ENCODE assay signal across 16 cellular contexts in the genomic region with DNA sequence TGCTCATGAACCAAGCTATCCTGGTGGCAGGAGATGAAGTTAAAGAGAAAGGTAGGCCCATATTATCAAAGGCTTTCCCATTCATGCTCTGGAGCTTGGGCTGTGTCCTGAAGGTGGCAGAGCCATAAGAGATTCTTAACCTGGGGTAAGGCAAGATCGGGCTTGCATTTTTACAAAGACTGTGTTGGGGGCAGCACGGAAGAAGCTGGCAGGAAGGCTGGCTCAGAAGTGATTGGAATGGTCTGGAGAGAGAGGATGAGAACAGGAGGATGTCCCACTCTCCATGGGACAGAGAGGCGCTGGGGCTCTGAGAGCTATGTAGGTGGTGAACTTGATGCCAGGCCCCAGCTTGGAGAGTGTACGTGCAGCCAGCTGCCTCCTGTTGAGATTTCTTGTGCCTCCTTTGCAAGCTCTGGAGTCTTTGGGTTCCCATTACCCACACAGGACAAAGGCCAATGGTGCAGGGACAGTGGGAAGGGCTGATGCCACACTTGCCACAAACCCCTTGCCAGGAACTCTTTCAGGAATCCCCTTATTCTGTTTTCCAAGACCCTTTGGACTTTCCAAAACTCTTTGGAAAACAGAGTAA. TPM values are rescaled to one million over a fixed set of nuclear protein-coding genes. Genes with fewer than 3 reads are reported as not detected.
DNase-seq lines count a peak whose midpoint lies in the region; ATAC-seq, FAIRE-seq and TF ChIP-seq lines count a peak whose summit lies in the region.
"Had no signal": no experiment of that assay in that cellular context is flagged by ENCODE, and none has a peak within 500 bp of the region (broad histone marks: within the 10 kb centered on the region; RNA-seq: fewer than 3 reads in every experiment).

No MANE protein-coding gene starts in this region.

- peak overlapping the region in 7 of 10 donors; percentile 50 to 81 (median 68) for H3K27ac ChIP-seq in heart right ventricle
- H3K27ac ChIP-seq in right atrium auricular region = no peak overlapping the region
- H3K27ac ChIP-seq in H1 (ENCODE audit: low read depth, low read length) = peak overlapping the region; percentile 48
- peak overlapping the region; percentile 65 for H3K27ac ChIP-seq in upper lobe of right lung

- H3K27me3 ChIP-seq in heart right ventricle (no peaks in the 10 kb centered on the region), right atrium auricular region (no peaks in the 10 kb centered on the region), H1 (replicated peaks in 1 of 4; ENCODE audit: control insufficient read depth in 3 of 4, extremely low read depth in 1 of 4, insufficient read depth in 3 of 4, low read length in 3 of 4) (no peaks in the 10 kb centered on the region), mucosa of stomach (ENCODE audit: control insufficient read depth, insufficient read depth, low read length) (no peaks in the 10 kb centered on the region), upper lobe of right lung (no peaks in the 10 kb centered on the region)

- intact Hi-C loops in heart right ventricle (cut with DNase I) (no loop called here), upper lobe of right lung (cut with DNase I) (no loop called here)

- H3K36me3 Mint-ChIP-seq in activated T-cell treated with anti-CD3 and anti-CD28 coated beads, Interleukin-2, amount 50 U/mL, for 4 hours (ENCODE audit: insufficient read depth) = no peaks in the 10 kb centered on the region
- H3K36me3 Mint-ChIP-seq: IgD-negative memory B cell had no signal

- DNase-seq in heart right ventricle (no peak), right atrium auricular region (ENCODE audit: low spot score) (no peak), H1 (ENCODE audit: low read depth in 1 of 2, low spot score in 2 of 2) (no peak), upper lobe of right lung (no peak), HTR-8/SVneo (ENCODE audit: insufficient read length, low spot score) (no peak), NCI-H1092 treated with DMSO at 0.1 percent for 48 hours (lab: John Stamatoyannopoulos, UW) (no peak)
- DNase-seq in activated T-cell treated with anti-CD3 and anti-CD28 coated beads, Interleukin-2, amount 50 U/mL, for 4 hours = no peak
- DNase-seq: activated effector memory CD4-positive, alpha-beta T cell treated with anti-CD3 and anti-CD28 coated beads, Interleukin-2, amount 50 U/mL, for 16 hours; H7; NCI-H1436 had no signal

- peak overlapping the region in 6 of 10 donors; percentile 29 to 41 (median 38) for H3K4me3 ChIP-seq in heart right ventricle
- peak overlapping the region in 1 of 2 donors; percentile 34 for H3K4me3 ChIP-seq in right atrium auricular region
- H3K4me3 ChIP-seq in H1 (ENCODE audit: extremely low read depth in 1 of 4, insufficient read depth in 2 of 4, low read depth in 3 of 4, low read length in 4 of 4) = no peak overlapping the region
- H3K4me3 ChIP-seq in mucosa of stomach (ENCODE audit: low read length) = peak overlapping the region; percentile 32
- H3K4me3 ChIP-seq in upper lobe of right lung = peak overlapping the region; percentile 36

- no peaks in the 10 kb centered on the region for H3K9me3 Mint-ChIP-seq in activated T-cell treated with anti-CD3 and anti-CD28 coated beads, Interleukin-2, amount 50 U/mL, for 4 hours
- H3K9me3 Mint-ChIP-seq: central memory CD8-positive, alpha-beta T cell; IgD-negative memory B cell had no signal

- peak overlapping the region; percentile 1 for H4K5ac ChIP-seq in H1 (ENCODE audit: insufficient read length, low read depth, low read length)

- TF ChIP-seq CTCF in heart right ventricle (IDR thresholded peaks at IDR 0.05) (no peak), right atrium auricular region (IDR thresholded peaks at IDR 0.05) (no peak), H1 (IDR thresholded peaks at IDR 0.05; ENCODE audit: control extremely low read depth in 1 of 3, insufficient read depth in 1 of 3, low read depth in 1 of 3, low read length in 3 of 3) (no peak), upper lobe of right lung (IDR thresholded peaks at IDR 0.05) (no peak)

- H2BK120ac ChIP-seq in H1 (replicated peaks; ENCODE audit: low read depth, low read length) = peak overlapping the region; percentile 75

- H3K14ac ChIP-seq in H1 (ENCODE audit: insufficient read length) = no peak overlapping the region

- ATAC-seq in heart right ventricle (peak in 3 of 8 donors; percentile 12 to 41 (median 27)), upper lobe of right lung (peak; percentile 5)
- ATAC-seq in activated T-cell treated with anti-CD3 and anti-CD28 coated beads, Interleukin-2, amount 50 U/mL, for 4 hours = no peak

- FAIRE-seq in H1 (lab: Jason Lieb, UNC) (no peak), HTR-8/SVneo (lab: Jason Lieb, UNC) (no peak)
- FAIRE-seq: A204.1, GM12892, GM19239 had no signal

- CTCF ChIA-PET in H1 (lab: Charles Lee; ENCODE audit: partially characterized antibody) = interaction anchor here (0.5 to 3.7 kb wide), 11 partner anchors 9 to 276 kb away, joined by 3 to 21 read pairs (median 4); no protein-coding TSS in a partner anchor

- TF ChIP-seq RAD21 in H1 (IDR thresholded peaks at IDR 0.05 in 1 of 2, conservative IDR thresholded peaks at IDR 0.05 in 1 of 2; ENCODE audit: low read depth in 2 of 2, low read length in 2 of 2) = no peak

- H4K20me1 ChIP-seq in H1 (replicated peaks in 1 of 2; ENCODE audit: control insufficient read depth in 1 of 2, insufficient read depth in 2 of 2, low read length in 2 of 2) = no peaks in the 10 kb centered on the region

- no peak overlapping the region for H3K56ac ChIP-seq in H1 (replicated peaks; ENCODE audit: insufficient read length, low read depth, low read length)

- H3K9me3 ChIP-seq in heart right ventricle (no peaks in the 10 kb centered on the region), right atrium auricular region (no peaks in the 10 kb centered on the region), H1 (ENCODE audit: insufficient read depth in 2 of 2, low read depth in 1 of 2, low read length in 1 of 2) (no peaks in the 10 kb centered on the region), mucosa of stomach (ENCODE audit: control insufficient read depth, low read length) (no peaks in the 10 kb centered on the region), upper lobe of right lung (no peaks in the 10 kb centered on the region)

- peak overlapping the region; percentile 88; the same call in 1 of the 2 replicates for H2BK15ac ChIP-seq in H1 (ENCODE audit: low read length)

- WGBS in heart right ventricle, 2 donors = 73 to 83% methylated on average over 4 of the region's 4 CpGs
- 60% methylated on average over 4 of the region's 4 CpGs; no CpG with 5 or more reads in 1 of the 2 experiments for WGBS in H1 (ENCODE audit: extremely low coverage in 1 of 2, insufficient coverage in 1 of 2, insufficient read length in 1 of 2, insufficient replicate concordance in 2 of 2, low coverage in 1 of 2, low lambda C conversion rate in 2 of 2, missing lambda C conversion rate in 1 of 2), 2 experiments

- no peak overlapping the region for H3K9ac ChIP-seq in H1 (replicated peaks in 1 of 4; ENCODE audit: extremely low read depth in 1 of 4, low read depth in 3 of 4, low read length in 3 of 4)
- peak overlapping the region; percentile 32 for H3K9ac ChIP-seq in mucosa of stomach (ENCODE audit: low read length)

- peak overlapping the region; percentile 96 for H3K18ac ChIP-seq in H1 (ENCODE audit: extremely low read depth, low read length)

- peak overlapping the region; percentile 75 for H4K91ac ChIP-seq in H1 (replicated peaks; ENCODE audit: insufficient read length, low read length)

- H3K4me2 ChIP-seq in H1 (ENCODE audit: insufficient read depth in 1 of 2, low read depth in 2 of 2, low read length in 2 of 2) = peak overlapping the region; percentile 7 to 65; a peak in 2 of 4 replicates

- no peak overlapping the region for H4K8ac ChIP-seq in H1 (ENCODE audit: extremely low read depth, insufficient read depth, low read length)

- peak overlapping the region; percentile 10; the same call in 1 of the 2 replicates for H2AFZ ChIP-seq in H1 (ENCODE audit: low read length)

- no peak for TF ChIP-seq POLR2A in H1 (IDR thresholded peaks at IDR 0.05; ENCODE audit: control extremely low read depth in 1 of 2, low read depth in 2 of 2, low read length in 2 of 2)

- TF ChIP-seq EP300 in H1 (IDR thresholded peaks at IDR 0.05; ENCODE audit: borderline replicate concordance in 1 of 2, low read depth in 2 of 2, low read length in 2 of 2) = no peak

- POLR2A ChIA-PET in H1 (lab: Charles Lee; ENCODE audit: partially characterized antibody) = interaction anchor here (0.6 to 3.5 kb wide), 9 partner anchors 9 to 50 kb away, joined by 3 to 21 read pairs (median 7); a partner anchor contains a TSS

- H3K27me3 Mint-ChIP-seq in activated T-cell treated with anti-CD3 and anti-CD28 coated beads, Interleukin-2, amount 50 U/mL, for 4 hours (ENCODE audit: low read depth) = peaks cover 2% of the 10 kb centered on the region

- H2AK5ac ChIP-seq in H1 (ENCODE audit: low read depth, low read length) = peak overlapping the region; percentile 98

- H3K23ac ChIP-seq in H1 (ENCODE audit: insufficient read length) = no peak overlapping the region

- H3K79me1 ChIP-seq in H1 (ENCODE audit: low read depth, low read length) = no peaks in the 10 kb centered on the region

- 0 out of 2 replicates have a peak, but pooled peaks cover 2% of the 10 kb centered on the region for H3K23me2 ChIP-seq in H1 (ENCODE audit: low read depth, low read length)

- H2BK20ac ChIP-seq in H1 (ENCODE audit: low read length) = peak overlapping the region; percentile 100

- no peak overlapping the region for H3K4me3 Mint-ChIP-seq in activated T-cell treated with anti-CD3 and anti-CD28 coated beads, Interleukin-2, amount 50 U/mL, for 4 hours
- H3K4me3 Mint-ChIP-seq: central memory CD8-positive, alpha-beta T cell had no signal

- peak overlapping the region; percentile 98 for H2BK12ac ChIP-seq in H1 (ENCODE audit: low read depth, low read length)

- H3K4me1 ChIP-seq in heart right ventricle (peaks cover 0 to 26% (median 10%) of the 10 kb centered on the region in 9 donors), right atrium auricular region (peaks cover 0 to 13% of the 10 kb centered on the region in 2 donors), H1 (replicated peaks in 1 of 4; ENCODE audit: control insufficient read depth in 3 of 4, insufficient read depth in 4 of 4, low read length in 3 of 4) (peaks cover 6 to 33% (median 25%) of the 10 kb centered on the region in 4 experiments; a peak in 6 of 7 replicates), mucosa of stomach (ENCODE audit: control insufficient read depth, insufficient read depth, low read length) (peaks cover 21% of the 10 kb centered on the region), upper lobe of right lung (peaks cover 15% of the 10 kb centered on the region)

- peak overlapping the region; percentile 99 for H2BK5ac ChIP-seq in H1 (ENCODE audit: low read depth, low read length)

- no peaks in the 10 kb centered on the region for H3K79me2 ChIP-seq in H1 (ENCODE audit: control insufficient read depth in 1 of 2, insufficient read depth in 2 of 2, low read length in 2 of 2)

- H3K36me3 ChIP-seq in heart right ventricle = no peaks in the 10 kb centered on the region
- H3K36me3 ChIP-seq in right atrium auricular region = no peaks in the 10 kb centered on the region
- H3K36me3 ChIP-seq in H1 (ENCODE audit: control insufficient read depth in 2 of 4, insufficient read depth in 4 of 4, low read length in 3 of 4) = no peaks in the 10 kb centered on the region
- no peaks in the 10 kb centered on the region for H3K36me3 ChIP-seq in mucosa of stomach (ENCODE audit: control insufficient read depth, insufficient read depth, low read length)
- H3K36me3 ChIP-seq in upper lobe of right lung = no peaks in the 10 kb centered on the region

- H3K4me1 Mint-ChIP-seq in activated T-cell treated with anti-CD3 and anti-CD28 coated beads, Interleukin-2, amount 50 U/mL, for 4 hours (ENCODE audit: low read depth) = no peaks in the 10 kb centered on the region
- H3K4me1 Mint-ChIP-seq: central memory CD8-positive, alpha-beta T cell had no signal

- peak overlapping the region; percentile 2 for H3K4ac ChIP-seq in H1 (replicated peaks; ENCODE audit: insufficient read length, low read depth, low read length)

RNA-seq across cellular contexts. Expression of a gene that starts 40.6 kb away (rescaled TPM):
- total RNA-seq in heart right ventricle = 1 to 10 TPM; 3.0 to 5.7 (median 5.0) TPM
- 1 to 10 TPM; 1.0 to 1.9 TPM for polyA plus RNA-seq in heart right ventricle
- 1 to 10 TPM; 3.4 to 6.4 TPM for total RNA-seq in right atrium auricular region
- 55.2 and 56.6 TPM in 2 replicates for total RNA-seq in H1 (2021; fragmentation: NEBNext Ultra II Directional; extraction: Animal tissue kit (Norgen Biotek cat#: 25700))
- polyA plus RNA-seq in H1 (2011; rRNA removed) = 13.4 and 20.2 TPM in 2 replicates
- 15.8 TPM for polyA plus RNA-seq in H1 (2011; cell fraction: cytosol; rRNA removed)
- polyA plus RNA-seq in H1 (2011; cell fraction: nucleus; rRNA removed) = 21.3 TPM
- 14.2 to 20.0 TPM (median 15.9 TPM) in 4 replicates for polyA plus RNA-seq in H1 (2012, experiment 1 of 2)
- 4.5 TPM for polyA plus RNA-seq in H1 (2012, experiment 2 of 2)
- 33.6 TPM for polyA plus RNA-seq in H1 (2013, experiment 1 of 2)
- polyA plus RNA-seq in H1 (2013, experiment 2 of 2) = 37.1 TPM
- polyA minus RNA-seq in H1 (2011; rRNA and poly(A)+ RNA removed) = 30.0 and 33.0 TPM in 2 replicates
- polyA minus RNA-seq in H1 (2011; cell fraction: cytosol; rRNA and poly(A)+ RNA removed) = 44.0 TPM
- polyA minus RNA-seq in H1 (2011; cell fraction: nucleus; rRNA and poly(A)+ RNA removed) = 60.7 TPM
- total RNA-seq in upper lobe of right lung = 42.5 TPM
- under 1 TPM; 0.56 to 0.79 (median 0.71) TPM for total RNA-seq in activated T-cell treated with anti-CD3 and anti-CD28 coated beads, Interleukin-2, amount 50 U/mL, for 4 hours

Comparison
In these comparisons a context has a peak if more than half of its experiments do, and no peak if none do; other contexts are left out.
1. H3K27ac ChIP-seq: peak in heart right ventricle (7 of 10), H1 (single experiment) and upper lobe of right lung (single experiment); none in right atrium auricular region (0 of 2).
2. H3K4me3 ChIP-seq: peak in heart right ventricle (6 of 10), mucosa of stomach (single experiment) and upper lobe of right lung (single experiment); none in H1 (0 of 4).